Comparison of ENCODE assay signal across 18 cellular contexts in genomic region chr12:65615091-65615490, GRCh38.
A peak's percentile ranks its signal among the peaks of the same experiment; 100 is the strongest.
DNase-seq lines count a peak whose midpoint lies in the region; ATAC-seq and TF ChIP-seq lines count a peak whose summit lies in the region.
"Had no signal": no experiment of that assay in that cellular context is flagged by ENCODE, and none has a peak within 500 bp of the region (broad histone marks: within the 10 kb centered on the region; RNA-seq: fewer than 3 reads in every experiment).

No MANE protein-coding gene starts in this region.

- H3K4me2 ChIP-seq in IMR-90 (ENCODE audit: low read depth, low read length) = peak overlapping the region; percentile 35; the same call in 1 of the 2 replicates
- H3K4me2 ChIP-seq: A549 had no signal

- dilution Hi-C loops in IMR-90 (cut with HindIII; ENCODE audit: low sequenced_read_pairs, unreplicated experiment) = no loop called here

- H3K9ac ChIP-seq in IMR-90 (ENCODE audit: low read depth, low read length) = no peak overlapping the region

- peak overlapping the region; percentile 95 for H2BK5ac ChIP-seq in IMR-90 (ENCODE audit: low read depth, low read length, poor library complexity, severe bottlenecking)

- H3K36me3 ChIP-seq in IMR-90 (ENCODE audit: control insufficient read depth, insufficient read depth, low read length) (no peaks in the 10 kb centered on the region), A673 (ENCODE audit: insufficient read depth, low read length, poor library complexity, severe bottlenecking) (no peaks in the 10 kb centered on the region)
- H3K36me3 ChIP-seq: right lobe of liver had no signal

- H2BK15ac ChIP-seq in IMR-90 (ENCODE audit: low read depth, low read length) = peak overlapping the region; percentile 83; the same call in 1 of the 3 replicates

- CTCF ChIA-PET in IMR-90 (lab: Yijun Ruan, JAX) = interaction anchor here (0.9 kb wide), 1 partner anchor 13 kb away, joined by 3 read pairs; no protein-coding TSS in a partner anchor
- CTCF ChIA-PET in A673 (lab: Charles Lee) = no interaction called here

- H3K4ac ChIP-seq in IMR-90 (ENCODE audit: low read depth, low read length) = peak overlapping the region; percentile 89; the same call in 1 of the 2 replicates

- peak overlapping the region in 1 of 2 experiments; percentile 88; a peak in 2 of 4 replicates for H4K8ac ChIP-seq in IMR-90 (ENCODE audit: low read depth in 2 of 2, low read length in 2 of 2)

- peak overlapping the region; percentile 69 for H3K14ac ChIP-seq in IMR-90 (replicated peaks; ENCODE audit: low read depth, low read length)

- in situ Hi-C loops in IMR-90 (cut with MboI; ENCODE audit: low sequenced_read_pairs) (no loop called here), astrocyte of the spinal cord (cut with HindIII; ENCODE audit: low sequenced_read_pairs) (no loop called here)

- no peak overlapping the region for H2AFZ ChIP-seq in IMR-90 (replicated peaks; ENCODE audit: low read length, poor library complexity)

- H3K9me3 ChIP-seq in IMR-90 (ENCODE audit: control insufficient read depth, insufficient read depth, low read length) = no peaks in the 10 kb centered on the region
- H3K9me3 ChIP-seq in A673 (ENCODE audit: low read depth, low read length, poor library complexity, severe bottlenecking) = no peaks in the 10 kb centered on the region
- H3K9me3 ChIP-seq: A549, right lobe of liver had no signal

- TF ChIP-seq POLR2A in IMR-90 (IDR thresholded peaks at IDR 0.05; ENCODE audit: low read depth, low read length) = no peak

- DNase-seq in AG08396 (ENCODE audit: low spot score) (peak; percentile 24), IMR-90 (peak; percentile 98), astrocyte of the spinal cord (ENCODE audit: low read depth, low spot score) (peak; percentile 74), iris pigment epithelial cell (ENCODE audit: low read depth) (peak; percentile 95), NCI-H2227 treated with DMSO at 0.1 percent for 48 hours (lab: John Stamatoyannopoulos, UW) (no peak), A673 (ENCODE audit: low spot score) (no peak), activated T-cell treated with anti-CD3 and anti-CD28 coated beads for 4 hours (no peak), left ventricle myocardium superior (no peak)
- DNase-seq: activated T-cell treated with anti-CD3 and anti-CD28 coated beads, Interleukin-2, amount 50 U/mL, for 24 hours; central memory CD4-positive, alpha-beta T cell; effector CD4-positive, alpha-beta T cell; NCI-H1092 treated with DMSO at 0.1 percent for 48 hours; right lobe of liver; stimulated activated CD4-positive, alpha-beta T cell treated with anti-CD3 and anti-CD28 coated beads, Interleukin-2, amount 100 ng/mL, for 24 hours had no signal

- H3K23ac ChIP-seq in IMR-90 (ENCODE audit: low read depth, low read length) = peak overlapping the region; percentile 91; the same call in 1 of the 2 replicates

- no peaks in the 10 kb centered on the region for H3K27me3 ChIP-seq in IMR-90 (ENCODE audit: control insufficient read depth, insufficient read depth, low read length)
- H3K27me3 ChIP-seq in A673 (replicated peaks; ENCODE audit: insufficient read depth, low read depth, low read length, poor library complexity) = no peaks in the 10 kb centered on the region
- H3K27me3 ChIP-seq: right lobe of liver had no signal

- peak overlapping the region; percentile 99; the same call in 1 of the 2 replicates for H3K18ac ChIP-seq in IMR-90 (ENCODE audit: low read depth, low read length)

- BruUV-seq in IMR-90 (replicated peaks; lab: Mats Ljungman, UMichigan) (no TSS peak), A673 (replicated peaks; lab: Mats Ljungman, UMichigan) (no TSS peak)

- peaks cover 6 to 27% of the 10 kb centered on the region in 2 experiments; a peak in 3 of 4 replicates for H3K79me1 ChIP-seq in IMR-90 (ENCODE audit: low read depth in 1 of 2, low read length in 2 of 2)

- TF ChIP-seq RAD21 in IMR-90 (IDR thresholded peaks at IDR 0.05; ENCODE audit: low read length) = no peak

- no CpG with 5 or more reads among the region's 2 CpGs for WGBS in IMR-90 (ENCODE audit: extremely low coverage in 2 of 2, insufficient read length in 1 of 2), 2 experiments

- intact Hi-C loops in IMR-90 (cut with micrococcal nuclease) (loop anchor here (2.0 kb wide), 1 partner anchor 16 kb away; no protein-coding TSS in a partner anchor), A673 (cut with micrococcal nuclease; ENCODE audit: unreplicated experiment) (no loop called here), left ventricle myocardium superior (cut with micrococcal nuclease) (no loop called here)

- H4K5ac ChIP-seq in IMR-90 (ENCODE audit: low read depth, low read length) = peak overlapping the region; percentile 98; the same call in 1 of the 2 replicates

- H3K9me1 ChIP-seq in IMR-90 (ENCODE audit: insufficient read depth, low read length) = peaks cover 10% of the 10 kb centered on the region

- peak overlapping the region; percentile 34; the same call in 1 of the 2 replicates for H4K91ac ChIP-seq in IMR-90 (ENCODE audit: insufficient read depth, low read depth, low read length)

- peak overlapping the region; percentile 92; the same call in 1 of the 2 replicates for H2BK120ac ChIP-seq in IMR-90 (ENCODE audit: low read depth, low read length)

- TF ChIP-seq CTCF in IMR-90 (conservative IDR thresholded peaks at IDR 0.05; ENCODE audit: low read depth, low read length) (no peak), astrocyte of the spinal cord (IDR thresholded peaks at IDR 0.05; ENCODE audit: low read depth, low read length) (no peak), A673 (conservative IDR thresholded peaks at IDR 0.05; ENCODE audit: low read depth, low read length) (no peak)

- POLR2A ChIA-PET in IMR-90 (lab: Charles Lee; ENCODE audit: unreplicated experiment) (no interaction called here), A673 (lab: Charles Lee; ENCODE audit: low non-redundant PET) (no interaction called here)

- peaks cover 20% of the 10 kb centered on the region for H3K4me1 ChIP-seq in IMR-90 (ENCODE audit: control insufficient read depth, insufficient read depth, low read length)
- peaks cover 11% of the 10 kb centered on the region for H3K4me1 ChIP-seq in A673 (ENCODE audit: insufficient read depth, low read length, poor library complexity, severe bottlenecking)
- H3K4me1 ChIP-seq: A549, right lobe of liver had no signal

- no peaks in the 10 kb centered on the region for H4K20me1 ChIP-seq in IMR-90 (ENCODE audit: insufficient read depth, low read length)

- peak; percentile 76 for ATAC-seq in IMR-90 (ENCODE audit: low read depth)
- ATAC-seq in left ventricle myocardium superior = no peak
- ATAC-seq: A549, K562, left lobe of liver, right lobe of liver had no signal

- peak overlapping the region; percentile 90 for H2BK20ac ChIP-seq in IMR-90 (ENCODE audit: low read depth, low read length)

- peak overlapping the region; percentile 47 for H2AK5ac ChIP-seq in IMR-90 (ENCODE audit: low read depth, low read length)

- H3K27ac ChIP-seq in IMR-90 (ENCODE audit: insufficient read depth, low read length) (no peak overlapping the region), A673 (ENCODE audit: low read depth, low read length, poor library complexity, severe bottlenecking) (no peak overlapping the region)
- H3K27ac ChIP-seq: A549, HL-60, right lobe of liver had no signal

- H3K4me3 ChIP-seq in IMR-90 (ENCODE audit: insufficient read depth, low read depth, low read length) = no peak overlapping the region
- H3K4me3 ChIP-seq in astrocyte of the spinal cord (ENCODE audit: low read depth, low read length) = no peak overlapping the region
- H3K4me3 ChIP-seq in A673 (ENCODE audit: low read depth, low read length, poor library complexity, severe bottlenecking) = no peak overlapping the region
- H3K4me3 ChIP-seq: A549, K562, right lobe of liver had no signal

- H2AK9ac ChIP-seq in IMR-90 (replicated peaks; ENCODE audit: low read depth, low read length, poor library complexity) = no peak overlapping the region

- peak overlapping the region; percentile 39; the same call in 1 of the 2 replicates for H3K56ac ChIP-seq in IMR-90 (ENCODE audit: extremely low read depth, insufficient read depth, low read length)

TF ChIP-seq in IMR-90, 13 proteins besides CTCF, POLR2A, EP300 and RAD21:
- TF ChIP-seq CHD1 (IDR thresholded peaks at IDR 0.05; ENCODE audit: low read depth, low read length) = no peak
- no peak for TF ChIP-seq FOS (IDR thresholded peaks at IDR 0.05; ENCODE audit: low read depth, low read length)
- TF ChIP-seq CEBPB (IDR thresholded peaks at IDR 0.05; ENCODE audit: low read depth, low read length) = 0 out of 2 replicates have a peak, but pooled peaks have one; percentile 9
- 0 out of 2 replicates have a peak, but pooled peaks have one; percentile 2 for TF ChIP-seq SMC3 (IDR thresholded peaks at IDR 0.05; ENCODE audit: low read depth, low read length)

Comparison
In these comparisons a context has a peak if more than half of its experiments do, and no peak if none do; other contexts are left out.
1. DNase-seq: peak in AG08396 (single experiment), IMR-90 (single experiment), astrocyte of the spinal cord (single experiment) and iris pigment epithelial cell (single experiment); none in NCI-H2227 treated with DMSO at 0.1 percent for 48 hours (single experiment), A673 (single experiment), activated T-cell treated with anti-CD3 and anti-CD28 coated beads for 4 hours (single experiment) and left ventricle myocardium superior (single experiment).